9 cellular contexts compared by ENCODE assay signal in genomic region chr3:171283248-171284222, GRCh38.
A peak's percentile ranks its signal among the peaks of the same experiment; 100 is the strongest.
DNase-seq lines count a peak whose midpoint lies in the region; ATAC-seq and TF ChIP-seq lines count a peak whose summit lies in the region.
"Had no signal": no experiment of that assay in that cellular context is flagged by ENCODE, and none has a peak within 500 bp of the region (broad histone marks: within the 10 kb centered on the region; RNA-seq: fewer than 3 reads in every experiment).

No MANE protein-coding gene starts in this region.

- no peaks in the 10 kb centered on the region for H3K9me3 Mint-ChIP-seq in neural progenitor cell

- no peak for ATAC-seq in HG03108 (IDR thresholded peaks at IDR 0.05; ENCODE audit: unreplicated experiment)

- H3K4me2 ChIP-seq in neural progenitor cell (no peak overlapping the region), Karpas-422 (ENCODE audit: low read depth, low read length, poor library complexity, severe bottlenecking) (no peak overlapping the region)

- H3K36me3 Mint-ChIP-seq in neural progenitor cell = peaks cover 1% of the 10 kb centered on the region

- WGBS in esophagus, 2 donors = 67 to 72% methylated on average over 9 of the region's 9 CpGs

- peaks cover 11% of the 10 kb centered on the region for H3K4me1 Mint-ChIP-seq in neural progenitor cell

- H3K9me3 ChIP-seq in esophagus (ENCODE audit: control insufficient read depth in 2 of 2, insufficient read depth in 1 of 2, low read depth in 1 of 2, low read length in 1 of 2) = no peaks in the 10 kb centered on the region
- no peaks in the 10 kb centered on the region for H3K9me3 ChIP-seq in neural progenitor cell (ENCODE audit: low read depth)
- no peaks in the 10 kb centered on the region for H3K9me3 ChIP-seq in Karpas-422 (ENCODE audit: low read length)

- no peak overlapping the region for H3K4me3 ChIP-seq in esophagus (ENCODE audit: low read depth in 1 of 2, low read length in 2 of 2)
- no peak overlapping the region for H3K4me3 ChIP-seq in neural progenitor cell
- H3K4me3 ChIP-seq in Karpas-422 (ENCODE audit: low read length) = no peak overlapping the region

- no peaks in the 10 kb centered on the region for H3K27me3 Mint-ChIP-seq in neural progenitor cell (ENCODE audit: insufficient read depth, low read depth)

- TF ChIP-seq CTCF in neural progenitor cell (IDR thresholded peaks at IDR 0.05) = no peak

- H3K27ac ChIP-seq in esophagus (ENCODE audit: low read depth in 2 of 2, low read length in 1 of 2) (peak overlapping the region; percentile 55 to 64), neural progenitor cell (no peak overlapping the region), Karpas-422 (ENCODE audit: low read length) (no peak overlapping the region)

- no peaks in the 10 kb centered on the region for H4K20me1 ChIP-seq in neural progenitor cell (ENCODE audit: low read depth)
- H4K20me1 ChIP-seq in Karpas-422 (ENCODE audit: insufficient read depth, low read depth, low read length) = no peaks in the 10 kb centered on the region

- H3K79me2 ChIP-seq in neural progenitor cell (ENCODE audit: low read depth) (no peaks in the 10 kb centered on the region), Karpas-422 (ENCODE audit: low read length) (no peaks in the 10 kb centered on the region)

- peaks cover 0 to 3% of the 10 kb centered on the region in 2 donors for H3K4me1 ChIP-seq in esophagus (ENCODE audit: control insufficient read depth in 2 of 2, insufficient read depth in 2 of 2, low read length in 1 of 2)
- peaks cover 8% of the 10 kb centered on the region for H3K4me1 ChIP-seq in neural progenitor cell
- H3K4me1 ChIP-seq in Karpas-422 (ENCODE audit: low read length) = no peaks in the 10 kb centered on the region

- no peaks in the 10 kb centered on the region for H3K9me2 ChIP-seq in Karpas-422 (replicated peaks; ENCODE audit: insufficient read depth, low read length)

- H3F3A ChIP-seq in neural progenitor cell (ENCODE audit: low read depth) = no peaks in the 10 kb centered on the region

- no peak overlapping the region for H3K4me3 Mint-ChIP-seq in neural progenitor cell

- no peak overlapping the region for H3K9ac ChIP-seq in neural progenitor cell
- no peak overlapping the region for H3K9ac ChIP-seq in Karpas-422 (ENCODE audit: low read length)

- H2AFZ ChIP-seq in neural progenitor cell (replicated peaks) (peak overlapping the region; percentile 9), Karpas-422 (ENCODE audit: low read length) (no peak overlapping the region)

- H3K27ac Mint-ChIP-seq in neural progenitor cell = no peak overlapping the region

- no peaks in the 10 kb centered on the region for H3K36me3 ChIP-seq in esophagus (ENCODE audit: control insufficient read depth in 2 of 2, insufficient read depth in 2 of 2, low read length in 1 of 2)
- no peaks in the 10 kb centered on the region for H3K36me3 ChIP-seq in neural progenitor cell
- no peaks in the 10 kb centered on the region for H3K36me3 ChIP-seq in Karpas-422 (ENCODE audit: insufficient read depth, low read length)

- H3K27me3 ChIP-seq in esophagus (ENCODE audit: control insufficient read depth in 1 of 2, insufficient read depth in 2 of 2, low read length in 2 of 2) = no peaks in the 10 kb centered on the region
- no peaks in the 10 kb centered on the region for H3K27me3 ChIP-seq in neural progenitor cell
- no peaks in the 10 kb centered on the region for H3K27me3 ChIP-seq in Karpas-422 (ENCODE audit: low read length)

- DNase-seq in Ammon's horn (ENCODE audit: low spot score) (peak; percentile 41), NCI-H446 treated with DMSO at 0.1 percent for 48 hours (lab: John Stamatoyannopoulos, UW) (peak; percentile 78), neural progenitor cell (ENCODE audit: low spot score) (no peak), NCI-H1092 treated with DMSO at 0.1 percent for 48 hours (lab: John Stamatoyannopoulos, UW) (no peak), NCI-H146 treated with DMSO at 0.1 percent for 48 hours (lab: John Stamatoyannopoulos, UW; ENCODE audit: unreplicated experiment) (no peak), Karpas-422 (no peak)
- DNase-seq: NCI-H1417 had no signal

Comparison
In these comparisons a context has a peak if more than half of its experiments do, and no peak if none do; other contexts are left out.
1. DNase-seq: peak in Ammon's horn (single experiment) and NCI-H446 treated with DMSO at 0.1 percent for 48 hours (single experiment); none in neural progenitor cell (single experiment), NCI-H1092 treated with DMSO at 0.1 percent for 48 hours (single experiment), NCI-H146 treated with DMSO at 0.1 percent for 48 hours (single experiment) and Karpas-422 (single experiment).
2. H3K27ac ChIP-seq: peak in esophagus (2 of 2); none in neural progenitor cell (single experiment) and Karpas-422 (single experiment).